In the genomic region with DNA sequence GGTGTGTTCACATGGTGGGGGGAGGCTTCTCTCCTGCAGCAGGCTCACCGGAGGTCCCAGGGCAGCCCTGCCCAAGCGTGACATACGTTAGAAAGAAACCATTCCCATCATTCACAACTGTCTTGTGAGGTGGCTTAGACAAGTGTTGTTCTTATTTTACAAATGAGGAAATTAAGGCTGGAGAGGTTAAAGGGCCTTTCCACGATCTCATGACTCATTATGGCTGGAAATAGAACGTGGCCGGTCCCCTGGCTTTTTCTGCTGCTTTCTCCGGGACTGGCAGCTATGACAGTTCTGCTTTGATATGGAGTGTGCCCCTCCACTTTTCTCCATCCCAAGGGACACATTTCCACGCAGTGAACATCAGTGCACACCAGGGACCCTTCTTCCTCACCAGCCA, we compare ENCODE assay signal across 25 cellular contexts.
DNase-seq lines count a peak whose midpoint lies in the region; ATAC-seq, FAIRE-seq and TF ChIP-seq lines count a peak whose summit lies in the region.
"Had no signal": no experiment of that assay in that cellular context is flagged by ENCODE, and none has a peak within 500 bp of the region (broad histone marks: within the 10 kb centered on the region; RNA-seq: fewer than 3 reads in every experiment).

No MANE protein-coding gene starts in this region.

- H3K27ac Mint-ChIP-seq in CD14-positive monocyte = peak overlapping the region; percentile 85 to 99 (median 93)
- H3K27ac Mint-ChIP-seq: CD4-positive, CD25-positive, alpha-beta regulatory T cell; nephron had no signal

- TF ChIP-seq POLR2A in H54 (IDR thresholded peaks at IDR 0.05; ENCODE audit: low read depth, low read length) = no peak

- TF ChIP-seq CTCF in CD14-positive monocyte (IDR thresholded peaks at IDR 0.05) = no peak

- DNase-seq in CD14-positive monocyte (ENCODE audit: low spot score) (peak; percentile 73), SIG-M5 (lab: John Stamatoyannopoulos, UW) (peak; percentile 2), medulla oblongata (ENCODE audit: extremely low spot score) (peak; percentile 43), H54 (ENCODE audit: insufficient read length, low spot score) (no peak), NCI-H1930 (lab: John Stamatoyannopoulos, UW) (no peak)
- DNase-seq: ACHN; activated naive CD4-positive, alpha-beta T cell treated with anti-CD3 and anti-CD28 coated beads, Interleukin-2, amount 50 U/mL, for 16 hours; activated T-cell treated with anti-CD3 and anti-CD28 coated beads, Interleukin-2, amount 50 U/mL, for 48 hours; aorta; caudate nucleus; CD4-positive, CD25-positive, alpha-beta regulatory T cell; heart right ventricle; left colon; NCI-H1105 treated with DMSO at 0.1 percent for 48 hours; NCI-H2081; NCI-H345; pancreas; right lobe of liver; T-helper 9 cell had no signal

- FAIRE-seq in H54 (lab: Jason Lieb, UNC) = no peak
- FAIRE-seq: pancreas, RCC 7860 had no signal

- H3K36me3 Mint-ChIP-seq in CD14-positive monocyte = peaks cover 0 to 10% of the 10 kb centered on the region in 2 donors
- H3K36me3 Mint-ChIP-seq: CD4-positive, CD25-positive, alpha-beta regulatory T cell had no signal

- peak overlapping the region; percentile 66 to 76 for H3K4me3 Mint-ChIP-seq in CD14-positive monocyte
- H3K4me3 Mint-ChIP-seq: CD4-positive, CD25-positive, alpha-beta regulatory T cell; nephron had no signal

- ATAC-seq in HG03432 (IDR thresholded peaks at IDR 0.05; ENCODE audit: unreplicated experiment) (peak; percentile 55), HG02588 (IDR thresholded peaks at IDR 0.05; ENCODE audit: unreplicated experiment) (no peak), HG02981 (IDR thresholded peaks at IDR 0.05; ENCODE audit: unreplicated experiment) (no peak)
- ATAC-seq: left colon, right lobe of liver, SK-N-SH treated with all-trans-retinoic acid at 6 μM for 48 hours had no signal

- H3K4me1 Mint-ChIP-seq in CD14-positive monocyte = peaks cover 44% of the 10 kb centered on the region
- H3K4me1 Mint-ChIP-seq: CD4-positive, CD25-positive, alpha-beta regulatory T cell; nephron had no signal

- peaks cover 2 to 13% (median 6%) of the 10 kb centered on the region in 7 donors for H3K9me3 Mint-ChIP-seq in CD14-positive monocyte

- intact Hi-C loops in CD14-positive monocyte (cut with micrococcal nuclease) = loop anchor here (1.0 to 10.0 kb wide), 3 partner anchors 8 to 65 kb away; partner anchors contain the start of gene ACSL1 (in 1 of the 2)

- H3K27me3 Mint-ChIP-seq in CD14-positive monocyte (ENCODE audit: low read depth in 3 of 3) = peaks cover 0 to 4% (median 3%) of the 10 kb centered on the region in 3 donors

Comparison
In these comparisons a context has a peak if more than half of its experiments do, and no peak if none do; other contexts are left out.
1. DNase-seq: peak in CD14-positive monocyte (single experiment), SIG-M5 (single experiment) and medulla oblongata (single experiment); none in H54 (single experiment) and NCI-H1930 (0 of 2).